In genomic region chr11:72230764-72231365, GRCh38 we compare ENCODE assay signal across 3 cellular contexts.
TF ChIP-seq lines count a peak whose summit lies in the region.

No MANE protein-coding gene starts in this region.

TF ChIP-seq in SK-N-SH treated with all-trans-retinoic acid at 6 μM for 48 hours, 23 proteins besides CTCF, POLR2A, EP300 and RAD21:
- TF ChIP-seq ZNF70 (CRISPR knock-in tag; IDR thresholded peaks at IDR 0.05) (0 out of 2 replicates have a peak, but pooled peaks have one; percentile 2), GLIS3 (CRISPR knock-in tag; IDR thresholded peaks at IDR 0.05) (no peak), ZFP3 (CRISPR knock-in tag; IDR thresholded peaks at IDR 0.05) (no peak), POU6F1 (CRISPR knock-in tag; IDR thresholded peaks at IDR 0.05; ENCODE audit: borderline replicate concordance, low read depth) (no peak)

TF ChIP-seq in SK-N-SH, 30 proteins besides CTCF, POLR2A, EP300 and RAD21:
- TF ChIP-seq RFX5 (IDR thresholded peaks at IDR 0.05; ENCODE audit: low read length): no peak
- TF ChIP-seq TAF1 (IDR thresholded peaks at IDR 0.05; ENCODE audit: borderline replicate concordance, low read depth, low read length): no peak
- TF ChIP-seq CHD2 (IDR thresholded peaks at IDR 0.05; ENCODE audit: low read length, partially characterized antibody): no peak

TF ChIP-seq in K562, 482 proteins besides CTCF, POLR2A, EP300 and RAD21:
- TF ChIP-seq CBFA2T3 (IDR thresholded peaks at IDR 0.05) (no peak), ZKSCAN1 (IDR thresholded peaks at IDR 0.05; ENCODE audit: low read depth, low read length) (peak; percentile 52; the same call in 1 of the 2 replicates), ZNF263 (CRISPR knock-in tag; IDR thresholded peaks at IDR 0.05; ENCODE audit: borderline replicate concordance) (no peak), ARID3A (IDR thresholded peaks at IDR 0.05; ENCODE audit: borderline replicate concordance, low read depth, low read length) (no peak), ZEB2 (IDR thresholded peaks at IDR 0.05) (no peak), ZFPM2 (CRISPR knock-in tag; IDR thresholded peaks at IDR 0.05) (no peak)
